In genomic region chr14:39432619-39433451, GRCh38 we compare ENCODE assay signal across 8 cellular contexts. TPM values are rescaled to one million over a fixed set of nuclear protein-coding genes. Genes with fewer than 3 reads are reported as not detected.
DNase-seq lines count a peak whose midpoint lies in the region; ATAC-seq and TF ChIP-seq lines count a peak whose summit lies in the region.

No MANE protein-coding gene starts in this region.

- peaks cover 24% of the 10 kb centered on the region for H3K4me1 Mint-ChIP-seq in neural crest cell

- H3K4me1 ChIP-seq in ES-I3 (ENCODE audit: insufficient read depth, low read length) (no peaks in the 10 kb centered on the region; the same call in 1 of the 2 replicates), PC-9 (replicated peaks; ENCODE audit: insufficient read depth) (peaks cover 8% of the 10 kb centered on the region), foreskin keratinocyte (peaks cover 13% of the 10 kb centered on the region), testis (peaks cover 18% of the 10 kb centered on the region)

- H3K4me3 ChIP-seq in PC-9 (peak overlapping the region; percentile 60), testis (peak overlapping the region; percentile 82 to 98)

- peak; percentile 64 for ATAC-seq in GM21786 (IDR thresholded peaks at IDR 0.05; ENCODE audit: unreplicated experiment)
- peak; percentile 82 for ATAC-seq in foreskin keratinocyte

- peak overlapping the region; percentile 84 for H3K9ac ChIP-seq in ES-I3 (ENCODE audit: low read depth, low read length)

- BruUV-seq in PC-9 (replicated peaks; lab: Mats Ljungman, UMichigan): TSS peak; percentile 80

- in situ Hi-C loops in KBM-7 (cut with MboI; ENCODE audit: low pct_unique_long_range_greater_than_20kb, low sequenced_read_pairs): no loop called here

- peaks cover 9% of the 10 kb centered on the region for H3F3A ChIP-seq in PC-9 (ENCODE audit: insufficient read depth, low read depth)

- 0 to 1% methylated on average over 22 to 35 of the region's 38 CpGs for WGBS in testis, 2 donors

- H2AFZ ChIP-seq in PC-9: peak overlapping the region; percentile 82

- no peaks in the 10 kb centered on the region for H3K9me3 Mint-ChIP-seq in neural crest cell

- H3K36me3 ChIP-seq in ES-I3 (ENCODE audit: insufficient read depth, low read length): no peaks in the 10 kb centered on the region
- no peaks in the 10 kb centered on the region for H3K36me3 ChIP-seq in PC-9 (ENCODE audit: low read depth)
- no peaks in the 10 kb centered on the region for H3K36me3 ChIP-seq in testis (ENCODE audit: low read depth, missing control alignments)

- H3K9me2 ChIP-seq in PC-9 (ENCODE audit: insufficient read depth): no peaks in the 10 kb centered on the region; the same call in 1 of the 2 replicates

- peak; percentile 88 for DNase-seq in KBM-7
- peak; percentile 73 to 92 for DNase-seq in PC-9
- DNase-seq in activated gamma-delta T cell treated with anti-CD3 and anti-CD28 coated beads, Interleukin-2, amount 50 U/mL, for 16 hours (ENCODE audit: low read depth): peak; percentile 52
- DNase-seq in foreskin keratinocyte: peak; percentile 75 to 86
- DNase-seq in neural crest cell (ENCODE audit: low read depth, low spot score): peak; percentile 70
- peak; percentile 93 for DNase-seq in testis

- no peaks in the 10 kb centered on the region for H3K36me3 Mint-ChIP-seq in neural crest cell (ENCODE audit: low read depth)

- POLR2A ChIA-PET in PC-9 (lab: Charles Lee; ENCODE audit: unreplicated experiment): interaction anchor here (0.6 to 1.2 kb wide), 3 partner anchors 192 to 313 kb away, joined by 3 to 5 read pairs (median 4); partner anchors contain the start of gene TRAPPC6B

- H4K20me1 ChIP-seq in PC-9 (ENCODE audit: insufficient read depth): no peaks in the 10 kb centered on the region

- CTCF ChIA-PET in PC-9 (lab: Charles Lee): interaction anchor here (0.6 to 0.7 kb wide), 4 partner anchors 56 to 1712 kb away, joined by 5 to 8 read pairs (median 6); no protein-coding TSS in a partner anchor

- H3K9me3 ChIP-seq in ES-I3 (ENCODE audit: control insufficient read depth, insufficient read depth, low read length) (no peaks in the 10 kb centered on the region), PC-9 (ENCODE audit: insufficient read depth, low read depth) (no peaks in the 10 kb centered on the region), testis (no peaks in the 10 kb centered on the region)

- H3K27ac ChIP-seq in PC-9 (peak overlapping the region; percentile 77), foreskin keratinocyte (peak overlapping the region; percentile 92), testis (peak overlapping the region; percentile 89 to 99)

- peak overlapping the region; percentile 100 for H3K4me3 Mint-ChIP-seq in neural crest cell

- H3K27ac Mint-ChIP-seq in neural crest cell (ENCODE audit: unreplicated experiment): peak overlapping the region; percentile 94

- TF ChIP-seq CTCF in PC-9 (conservative IDR thresholded peaks at IDR 0.05) (no peak), foreskin keratinocyte (conservative IDR thresholded peaks at IDR 0.05) (peak; percentile 59), neural crest cell (conservative IDR thresholded peaks at IDR 0.05) (no peak), testis (IDR thresholded peaks at IDR 0.05) (peak in 1 of 3 experiments; percentile 9)

- intact Hi-C loops in PC-9 (cut with micrococcal nuclease; ENCODE audit: unreplicated experiment): loop anchor here (1.0 to 5.0 kb wide), 3 partner anchors 166 to 330 kb away; partner anchors contain the start of genes SEC23A and TRAPPC6B
- intact Hi-C loops in testis (cut with DNase I; ENCODE audit: low total_unique reads): loop anchor here (10.0 kb wide), 1 partner anchor 328 kb away; the partner anchor contains the start of gene SEC23A

- H3K4me2 ChIP-seq in PC-9: peak overlapping the region; percentile 96

- H3K27me3 ChIP-seq in PC-9 (ENCODE audit: insufficient read depth, low read depth) (no peaks in the 10 kb centered on the region), foreskin keratinocyte (no peaks in the 10 kb centered on the region), testis (no peaks in the 10 kb centered on the region)

- TF ChIP-seq POLR2A in testis (IDR thresholded peaks at IDR 0.05): no peak

- no peaks in the 10 kb centered on the region for H3K27me3 Mint-ChIP-seq in neural crest cell (ENCODE audit: low read depth)

- H3K79me2 ChIP-seq in PC-9 (ENCODE audit: low read depth): peaks cover 33% of the 10 kb centered on the region

RNA-seq across cellular contexts. Expression of gene FBXO33, which starts 0.6 kb away (rescaled TPM):
- total RNA-seq in PC-9 (2021): 6.2 and 9.0 TPM in 2 replicates
- 9.6 and 9.9 TPM in 2 replicates for total RNA-seq in foreskin keratinocyte
- polyA plus RNA-seq in foreskin keratinocyte: 3.5 and 4.3 TPM in 2 replicates
- total RNA-seq in neural crest cell: 8.6 and 8.9 TPM in 2 replicates
- total RNA-seq in testis: 10 to 100 TPM; 20.6 to 27.5 TPM
- polyA plus RNA-seq in testis (ENCODE audit: insufficient read depth, low read depth, low replicate concordance): 23.0 TPM

Comparison
In these comparisons a context has a peak if more than half of its experiments do, and no peak if none do; other contexts are left out.
1. Peak in every context shown above with its lines: DNase-seq, ATAC-seq, H3K4me3 ChIP-seq and H3K27ac ChIP-seq.